In genomic region chr10:870564-871166, GRCh38 we compare ENCODE assay signal across 16 cellular contexts.
DNase-seq lines count a peak whose midpoint lies in the region; ATAC-seq, FAIRE-seq and TF ChIP-seq lines count a peak whose summit lies in the region.
"Had no signal": no experiment of that assay in that cellular context is flagged by ENCODE, and none has a peak within 500 bp of the region (broad histone marks: within the 10 kb centered on the region; RNA-seq: fewer than 3 reads in every experiment).

No MANE protein-coding gene starts in this region.

- BruUV-seq in HepG2 (replicated peaks; lab: Mats Ljungman, UMichigan): no TSS peak

- TF ChIP-seq POLR2A in HepG2 (IDR thresholded peaks at IDR 0.05; ENCODE audit: insufficient read depth in 1 of 2, low read depth in 2 of 2, low read length in 2 of 2): no peak

- no peak overlapping the region for H3K4me2 ChIP-seq in HepG2 (ENCODE audit: low read depth, low read length)
- H3K4me2 ChIP-seq in OCI-LY3 (ENCODE audit: low read length): peak overlapping the region; percentile 48

- H4K20me1 ChIP-seq in HepG2 (ENCODE audit: insufficient read depth, low read length) (no peaks in the 10 kb centered on the region; the same call in 1 of the 2 replicates), OCI-LY3 (ENCODE audit: insufficient read depth, low read length) (peaks cover 63% of the 10 kb centered on the region)

- 48% methylated on average over 7 of the region's 7 CpGs for WGBS in liver
- 84% methylated on average over 7 of the region's 7 CpGs for WGBS in HepG2 (ENCODE audit: low lambda C conversion rate)

- no peak for FAIRE-seq in HepG2 (lab: Jason Lieb, UNC)
- FAIRE-seq: endothelial cell of umbilical vein, frontal cortex, H54 had no signal

- H3K36me3 ChIP-seq in liver (ENCODE audit: control insufficient read depth in 4 of 4, insufficient read depth in 3 of 4, low read depth in 1 of 4, low read length in 3 of 4) (peaks cover 0 to 2% (median 0%) of the 10 kb centered on the region in 4 donors), HepG2 (replicated peaks in 1 of 2; ENCODE audit: control insufficient read depth in 1 of 2, insufficient read depth in 2 of 2, low read length in 2 of 2) (peaks cover 20 to 76% of the 10 kb centered on the region in 2 experiments), OCI-LY3 (replicated peaks; ENCODE audit: low read depth, low read length) (peaks cover 40% of the 10 kb centered on the region)

- H2AFZ ChIP-seq in HepG2 (ENCODE audit: low read length): no peak overlapping the region
- H2AFZ ChIP-seq in OCI-LY3 (ENCODE audit: low read depth, low read length): no peak overlapping the region

- H3K9me3 ChIP-seq in liver (ENCODE audit: control insufficient read depth in 4 of 4, low read length in 3 of 4) (no peaks in the 10 kb centered on the region), HepG2 (ENCODE audit: low read length) (no peaks in the 10 kb centered on the region), OCI-LY3 (ENCODE audit: insufficient read depth, low read length) (no peaks in the 10 kb centered on the region)
- H3K9me3 ChIP-seq: SJSA1 had no signal

- TF ChIP-seq EP300 in HepG2 (IDR thresholded peaks at IDR 0.05; ENCODE audit: low read depth in 2 of 2, low read length in 2 of 2) (no peak), HepG2 (CRISPR knock-in tag; IDR thresholded peaks at IDR 0.05; ENCODE audit: borderline replicate concordance) (no peak)

- no peak overlapping the region for H3K9ac ChIP-seq in liver (ENCODE audit: low read depth in 1 of 2, low read length in 2 of 2)
- H3K9ac ChIP-seq in HepG2 (ENCODE audit: insufficient read depth, low read depth, low read length): no peak overlapping the region
- peak overlapping the region; percentile 31; the same call in 1 of the 2 replicates for H3K9ac ChIP-seq in OCI-LY3 (ENCODE audit: low read length)

- DNase-seq in HepG2 (ENCODE audit: low spot score) (no peak), memory B cell (ENCODE audit: low spot score in 2 of 2) (no peak), substantia nigra (lab: John Stamatoyannopoulos, UW) (no peak), NCI-H1930 (lab: John Stamatoyannopoulos, UW) (no peak)
- DNase-seq: DMS153; IMR-90; NCI-H1105 treated with DMSO at 0.1 percent for 48 hours; NCI-H226; stimulated activated CD4-positive, alpha-beta T cell treated with anti-CD3 and anti-CD28 coated beads, Interleukin-4, amount 100 ng/mL, for 4 hours had no signal

- no peak for ATAC-seq in HepG2
- no peak for ATAC-seq in memory B cell (ENCODE audit: low read depth)
- ATAC-seq in GM18858 (IDR thresholded peaks at IDR 0.05; ENCODE audit: unreplicated experiment): no peak

- TF ChIP-seq RAD21 in liver (IDR thresholded peaks at IDR 0.05) (peak in 1 of 2 donors; percentile 33), HepG2 (CRISPR knock-in tag; IDR thresholded peaks at IDR 0.05) (no peak)

- POLR2A ChIA-PET in HepG2 (lab: Yijun Ruan, JAX): no interaction called here

- CTCF ChIA-PET in HepG2 (lab: Yijun Ruan, JAX; ENCODE audit: low intra/inter-chr PET ratio, low total read pairs): no interaction called here

- H3K4me3 Mint-ChIP-seq in memory B cell: no peak overlapping the region

- peaks cover 15 to 43% (median 27%) of the 10 kb centered on the region in 4 donors for H3K4me1 ChIP-seq in liver (ENCODE audit: control insufficient read depth in 4 of 4, insufficient read depth in 4 of 4, low read length in 3 of 4)
- H3K4me1 ChIP-seq in HepG2 (ENCODE audit: insufficient read depth, low read length): no peaks in the 10 kb centered on the region
- H3K4me1 ChIP-seq in OCI-LY3 (ENCODE audit: low read length): peaks cover 45% of the 10 kb centered on the region
- H3K4me1 ChIP-seq: SJSA1 had no signal

- H3K27me3 Mint-ChIP-seq in memory B cell: no peaks in the 10 kb centered on the region

- no peak for TF ChIP-seq CTCF in liver (IDR thresholded peaks at IDR 0.05; ENCODE audit: low read depth, low read length, missing input control)
- TF ChIP-seq CTCF in HepG2 (CRISPR knock-in tag; IDR thresholded peaks at IDR 0.05): no peak
- TF ChIP-seq CTCF in OCI-LY3 (IDR thresholded peaks at IDR 0.05; ENCODE audit: low read depth, low read length): no peak

- H3K27ac ChIP-seq in liver (ENCODE audit: low read depth in 1 of 2, low read length in 2 of 2) (peak overlapping the region; percentile 33 to 60), HepG2 (ENCODE audit: extremely low read length, insufficient read depth, low read length) (no peak overlapping the region), OCI-LY3 (ENCODE audit: low read length) (peak overlapping the region; percentile 78), substantia nigra (ENCODE audit: low read depth, low read length, poor library complexity, severe bottlenecking) (no peak overlapping the region)
- H3K27ac ChIP-seq: SJSA1 had no signal

- H3K36me3 Mint-ChIP-seq in memory B cell: peaks cover 28% of the 10 kb centered on the region

- in situ Hi-C loops in HepG2 (cut with HindIII; ENCODE audit: extremely low pct_ligation_motif_present, low pct_unique_long_range_greater_than_20kb): no loop called here

- intact Hi-C loops in HepG2 (cut with micrococcal nuclease; ENCODE audit: unreplicated experiment): no loop called here

- H3K79me2 ChIP-seq in HepG2 (ENCODE audit: insufficient read depth, low read length): peaks cover 26% of the 10 kb centered on the region
- peaks cover 91% of the 10 kb centered on the region for H3K79me2 ChIP-seq in OCI-LY3 (ENCODE audit: low read length)

- H3K4me1 Mint-ChIP-seq in memory B cell: peaks cover 40% of the 10 kb centered on the region

- no peak overlapping the region for H3K4me3 ChIP-seq in liver (ENCODE audit: low read depth in 1 of 3, low read length in 3 of 3)
- no peak overlapping the region for H3K4me3 ChIP-seq in HepG2 (replicated peaks in 1 of 3; ENCODE audit: insufficient read depth in 1 of 3, low read depth in 2 of 3, low read length in 3 of 3)
- H3K4me3 ChIP-seq in OCI-LY3 (ENCODE audit: low read length): peak overlapping the region; percentile 3; the same call in 1 of the 2 replicates
- H3K4me3 ChIP-seq: SJSA1 had no signal

- no peaks in the 10 kb centered on the region for H3K9me3 Mint-ChIP-seq in memory B cell

- H3K27ac Mint-ChIP-seq in memory B cell: peak overlapping the region; percentile 81

- no peaks in the 10 kb centered on the region for H3K27me3 ChIP-seq in liver (ENCODE audit: control insufficient read depth in 4 of 4, insufficient read depth in 4 of 4, low read length in 3 of 4)
- no peaks in the 10 kb centered on the region for H3K27me3 ChIP-seq in HepG2 (ENCODE audit: control insufficient read depth in 1 of 2, insufficient read depth in 2 of 2, low read length in 2 of 2)
- H3K27me3 ChIP-seq in OCI-LY3 (ENCODE audit: low read depth, low read length): no peaks in the 10 kb centered on the region
- H3K27me3 ChIP-seq: SJSA1 had no signal

TF ChIP-seq in liver, 16 proteins besides CTCF, POLR2A, EP300 and RAD21 (continues in another document):
- TF ChIP-seq FOXA1 (IDR thresholded peaks at IDR 0.05): peak; percentile 38
- TF ChIP-seq REST (IDR thresholded peaks at IDR 0.05): peak; percentile 81
- TF ChIP-seq JUND (IDR thresholded peaks at IDR 0.05): peak; percentile 64 to 88

TF ChIP-seq in HepG2, 621 proteins besides CTCF, POLR2A, EP300 and RAD21 (continues in another document):
- TF ChIP-seq ZNF367 (CRISPR knock-in tag; IDR thresholded peaks at IDR 0.05; ENCODE audit: borderline replicate concordance) (no peak), KIAA2018 (CRISPR knock-in tag; IDR thresholded peaks at IDR 0.05; ENCODE audit: borderline replicate concordance) (no peak)

Comparison
In these comparisons a context has a peak if more than half of its experiments do, and no peak if none do; other contexts are left out.
1. H3K27ac ChIP-seq: peak in liver (2 of 2) and OCI-LY3 (single experiment); none in HepG2 (single experiment) and substantia nigra (single experiment).